11 cellular contexts compared by ENCODE assay signal in the genomic region with DNA sequence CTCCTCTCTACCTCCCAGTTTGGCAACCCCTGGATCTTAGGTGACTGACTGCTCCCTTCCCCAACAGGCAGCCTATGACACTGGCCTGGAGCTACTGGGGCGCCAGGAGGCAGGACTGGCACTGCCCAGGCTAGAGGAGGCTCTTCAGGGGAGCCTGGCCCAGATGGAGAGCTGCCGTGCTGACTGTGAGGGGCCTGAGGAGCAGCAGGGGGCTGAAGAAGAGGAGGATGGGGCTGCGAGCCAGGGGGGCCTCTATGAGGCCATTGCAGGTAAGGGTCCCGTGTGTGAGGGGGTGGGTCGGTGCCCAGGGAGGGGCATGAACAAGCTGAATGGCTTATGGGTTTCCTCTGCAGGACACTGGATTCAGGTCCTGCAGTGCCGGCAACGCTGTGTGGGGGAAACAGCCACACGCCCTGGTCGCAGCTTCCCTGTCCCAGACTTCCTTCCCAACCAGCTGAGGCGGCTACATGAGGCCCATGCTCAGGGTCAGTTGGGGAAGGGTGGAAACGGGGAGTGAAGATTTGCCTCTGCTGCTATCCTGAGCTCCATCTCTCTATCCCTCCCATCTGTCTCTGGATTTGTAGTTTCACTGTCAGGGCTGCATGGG. TPM values are rescaled to one million over a fixed set of nuclear protein-coding genes. Genes with fewer than 3 reads are reported as not detected.
DNase-seq lines count a peak whose midpoint lies in the region; ATAC-seq lines count a peak whose summit lies in the region.
"Had no signal": no experiment of that assay in that cellular context is flagged by ENCODE, and none has a peak within 500 bp of the region (broad histone marks: within the 10 kb centered on the region; RNA-seq: fewer than 3 reads in every experiment).

No MANE protein-coding gene starts in this region.

- WGBS in mesodermal cell (ENCODE audit: insufficient coverage in 2 of 2), 2 experiments = 82 to 92% methylated on average over 7 to 9 of the region's 11 CpGs

- ATAC-seq in activated T-helper 17 cell treated with anti-CD3 and anti-CD28 coated beads, Interleukin-2, amount 50 U/mL, for 72 hours (replicated peaks) = no peak
- no peak for ATAC-seq in HG02981 (IDR thresholded peaks at IDR 0.05; ENCODE audit: unreplicated experiment)
- ATAC-seq in HG03354 (IDR thresholded peaks at IDR 0.05; ENCODE audit: poor library complexity, severe bottlenecking, unreplicated experiment) = no peak
- ATAC-seq: activated CD8-positive, alpha-beta memory T cell treated with anti-CD3 and anti-CD28 coated beads, Interleukin-2, amount 10 ng/mL, durations not matched to agents 7 days and 5 days had no signal

- no peak overlapping the region for H3K4me3 ChIP-seq in CD8-positive, alpha-beta memory T cell (ENCODE audit: low read length)
- peak overlapping the region; percentile 99 for H3K4me3 ChIP-seq in mesodermal cell (ENCODE audit: extremely low read depth, insufficient read depth, low read length, poor library complexity, severe bottlenecking)

- no peak for DNase-seq in CD8-positive, alpha-beta memory T cell
- DNase-seq in NCI-H2196 (lab: John Stamatoyannopoulos, UW; ENCODE audit: unreplicated experiment) = no peak
- DNase-seq: activated CD8-positive, alpha-beta memory T cell treated with anti-CD3 and anti-CD28 coated beads, Interleukin-2, amount 10 ng/mL, durations not matched to agents 7 days and 5 days; central memory CD4-positive, alpha-beta T cell; NCI-H774; stimulated activated naive CD4-positive, alpha-beta T cell; SW 1271 had no signal

- H3K36me3 Mint-ChIP-seq in CD8-positive, alpha-beta memory T cell = peaks cover 0 to 23% (median 0%) of the 10 kb centered on the region in 3 donors
- no peaks in the 10 kb centered on the region for H3K36me3 Mint-ChIP-seq in activated T-helper 17 cell treated with anti-CD3 and anti-CD28 coated beads, Interleukin-2, amount 50 U/mL, for 72 hours (ENCODE audit: low read depth)
- H3K36me3 Mint-ChIP-seq: activated CD8-positive, alpha-beta memory T cell treated with anti-CD3 and anti-CD28 coated beads, Interleukin-2, amount 10 ng/mL, durations not matched to agents 7 days and 5 days had no signal

- H3K27me3 ChIP-seq in CD8-positive, alpha-beta memory T cell (ENCODE audit: insufficient read depth, low read length, poor library complexity, severe bottlenecking) = peaks cover 4% of the 10 kb centered on the region

- no peaks in the 10 kb centered on the region for H3K9me3 ChIP-seq in CD8-positive, alpha-beta memory T cell (ENCODE audit: low read length)
- no peaks in the 10 kb centered on the region for H3K9me3 ChIP-seq in mesodermal cell (ENCODE audit: control insufficient read depth, low read length)

- H3K4me1 Mint-ChIP-seq in CD8-positive, alpha-beta memory T cell = peaks cover 14 to 24% (median 19%) of the 10 kb centered on the region in 3 donors
- peaks cover 26% of the 10 kb centered on the region for H3K4me1 Mint-ChIP-seq in activated T-helper 17 cell treated with anti-CD3 and anti-CD28 coated beads, Interleukin-2, amount 50 U/mL, for 72 hours

- H3K27ac Mint-ChIP-seq in CD8-positive, alpha-beta memory T cell = peak overlapping the region in 4 of 8 donors; percentile 19 to 72 (median 32)
- no peak overlapping the region for H3K27ac Mint-ChIP-seq in activated T-helper 17 cell treated with anti-CD3 and anti-CD28 coated beads, Interleukin-2, amount 50 U/mL, for 72 hours
- H3K27ac Mint-ChIP-seq: activated CD8-positive, alpha-beta memory T cell treated with anti-CD3 and anti-CD28 coated beads, Interleukin-2, amount 10 ng/mL, durations not matched to agents 7 days and 5 days had no signal

- H3K27ac ChIP-seq in CD8-positive, alpha-beta memory T cell (ENCODE audit: low read depth, low read length) = no peak overlapping the region
- no peak overlapping the region for H3K27ac ChIP-seq in mesodermal cell (ENCODE audit: low read depth, low read length, severe bottlenecking)

- H3K4me3 Mint-ChIP-seq in CD8-positive, alpha-beta memory T cell = peak overlapping the region; percentile 57 to 97 (median 91)
- peak overlapping the region; percentile 86 for H3K4me3 Mint-ChIP-seq in activated T-helper 17 cell treated with anti-CD3 and anti-CD28 coated beads, Interleukin-2, amount 50 U/mL, for 72 hours
- H3K4me3 Mint-ChIP-seq: activated CD8-positive, alpha-beta memory T cell treated with anti-CD3 and anti-CD28 coated beads, Interleukin-2, amount 10 ng/mL, durations not matched to agents 7 days and 5 days had no signal

- H3K27me3 Mint-ChIP-seq in CD8-positive, alpha-beta memory T cell = peaks cover 19 to 31% of the 10 kb centered on the region in 2 donors
- peaks cover 16% of the 10 kb centered on the region for H3K27me3 Mint-ChIP-seq in activated T-helper 17 cell treated with anti-CD3 and anti-CD28 coated beads, Interleukin-2, amount 50 U/mL, for 72 hours

- H3K4me1 ChIP-seq in CD8-positive, alpha-beta memory T cell (ENCODE audit: insufficient read depth, low read length) = peaks cover 11% of the 10 kb centered on the region
- H3K4me1 ChIP-seq in mesodermal cell (ENCODE audit: control insufficient read depth, insufficient read depth, low read length, poor library complexity, severe bottlenecking) = peaks cover 16% of the 10 kb centered on the region

- H3K36me3 ChIP-seq in CD8-positive, alpha-beta memory T cell (ENCODE audit: insufficient read depth, low read length) = no peaks in the 10 kb centered on the region
- peaks cover 62% of the 10 kb centered on the region for H3K36me3 ChIP-seq in mesodermal cell (ENCODE audit: control insufficient read depth, insufficient read depth, low read length)

- CTCF ChIA-PET in CD8-positive, alpha-beta memory T cell (lab: Charles Lee) = interaction anchor here (0.5 to 7.5 kb wide), 4 partner anchors 19 to 241 kb away, joined by 3 to 91 read pairs (median 12); a partner anchor contains a TSS

- H3K9me3 Mint-ChIP-seq in CD8-positive, alpha-beta memory T cell = no peaks in the 10 kb centered on the region
- H3K9me3 Mint-ChIP-seq in activated T-helper 17 cell treated with anti-CD3 and anti-CD28 coated beads, Interleukin-2, amount 50 U/mL, for 72 hours = peaks cover 3% of the 10 kb centered on the region

- POLR2A ChIA-PET in CD8-positive, alpha-beta memory T cell (lab: Charles Lee) = interaction anchor here (3.1 kb wide), 1 partner anchor 21 kb away, joined by 23 read pairs; a partner anchor contains a TSS

RNA-seq across cellular contexts. Expression of a gene that starts 2.2 kb away (rescaled TPM):
- 1 to 10 TPM; 2.4 to 2.5 TPM for total RNA-seq in CD8-positive, alpha-beta memory T cell
- polyA plus RNA-seq in CD8-positive, alpha-beta memory T cell = 2.9 TPM
- total RNA-seq in activated T-helper 17 cell treated with anti-CD3 and anti-CD28 coated beads, Interleukin-2, amount 50 U/mL, for 72 hours = 1 to 10 TPM in 1 of 2 donors, not detected in 1; 1.1 TPM
- 66.2 TPM for polyA plus RNA-seq in mesodermal cell (2013, experiment 1 of 2)
- polyA plus RNA-seq in mesodermal cell (2013, experiment 2 of 2) = 55.7 TPM

RNA-seq across cellular contexts. Expression of a gene that starts 8.8 kb away (rescaled TPM):
- under 1 TPM in 1 of 2 experiments, not detected in 1; 0.11 TPM for total RNA-seq in CD8-positive, alpha-beta memory T cell
- polyA plus RNA-seq in CD8-positive, alpha-beta memory T cell = not detected
- under 1 TPM; 0.15 to 0.37 TPM for total RNA-seq in activated T-helper 17 cell treated with anti-CD3 and anti-CD28 coated beads, Interleukin-2, amount 50 U/mL, for 72 hours
- polyA plus RNA-seq in mesodermal cell (2013, experiment 1 of 2) = 26.1 TPM
- polyA plus RNA-seq in mesodermal cell (2013, experiment 2 of 2) = 22.3 TPM

RNA-seq across cellular contexts. Expression of a gene that starts 10.3 kb away (rescaled TPM):
- under 1 TPM; 0.48 to 0.78 TPM for total RNA-seq in CD8-positive, alpha-beta memory T cell
- not detected for polyA plus RNA-seq in CD8-positive, alpha-beta memory T cell
- total RNA-seq in activated T-helper 17 cell treated with anti-CD3 and anti-CD28 coated beads, Interleukin-2, amount 50 U/mL, for 72 hours = under 1 TPM in 1 of 2 donors, not detected in 1; 0.66 TPM
- 11.8 TPM for polyA plus RNA-seq in mesodermal cell (2013, experiment 1 of 2)
- polyA plus RNA-seq in mesodermal cell (2013, experiment 2 of 2) = 10.8 TPM

RNA-seq across cellular contexts. Expression of a gene that starts 20.7 kb away (rescaled TPM):
- 10 to 100 TPM; 35.9 to 37.6 TPM for total RNA-seq in CD8-positive, alpha-beta memory T cell
- 0.68 TPM for polyA plus RNA-seq in CD8-positive, alpha-beta memory T cell
- 100 to 1,000 TPM in 1 of 2 donors, 10 to 100 TPM in 1; 86.9 to 104 TPM for total RNA-seq in activated T-helper 17 cell treated with anti-CD3 and anti-CD28 coated beads, Interleukin-2, amount 50 U/mL, for 72 hours
- polyA plus RNA-seq in mesodermal cell (2013, experiment 1 of 2) = 53.9 TPM
- 56.1 TPM for polyA plus RNA-seq in mesodermal cell (2013, experiment 2 of 2)

RNA-seq across cellular contexts. Expression of a gene that starts 21.6 kb away (rescaled TPM):
- total RNA-seq in CD8-positive, alpha-beta memory T cell = 100 to 1,000 TPM; 154 TPM
- polyA plus RNA-seq in CD8-positive, alpha-beta memory T cell = 49.7 TPM
- 100 to 1,000 TPM in 1 of 2 donors, 10 to 100 TPM in 1; 83.4 to 149 TPM for total RNA-seq in activated T-helper 17 cell treated with anti-CD3 and anti-CD28 coated beads, Interleukin-2, amount 50 U/mL, for 72 hours
- polyA plus RNA-seq in mesodermal cell (2013, experiment 1 of 2) = 70.2 TPM
- 59.6 TPM for polyA plus RNA-seq in mesodermal cell (2013, experiment 2 of 2)
